Comparison of ENCODE assay signal across 29 cellular contexts in genomic region chr19:45142728-45143115, GRCh38. TPM values are rescaled to one million over a fixed set of nuclear protein-coding genes. Genes with fewer than 3 reads are reported as not detected.
DNase-seq lines count a peak whose midpoint lies in the region; FAIRE-seq and TF ChIP-seq lines count a peak whose summit lies in the region.
"Had no signal": no experiment of that assay in that cellular context is flagged by ENCODE, and none has a peak within 500 bp of the region (broad histone marks: within the 10 kb centered on the region; RNA-seq: fewer than 3 reads in every experiment).

No MANE protein-coding gene starts in this region.

- TF ChIP-seq POLR2A in GM12891 (IDR thresholded peaks at IDR 0.05; ENCODE audit: low read depth, low read length): no peak

- no peak for FAIRE-seq in GM12891 (lab: Jason Lieb, UNC)
- FAIRE-seq: endothelial cell of umbilical vein had no signal

- no peak overlapping the region for H3K4me3 Mint-ChIP-seq in brain
- H3K4me3 Mint-ChIP-seq: activated CD4-positive, alpha-beta memory T cell treated with anti-CD3 and anti-CD28 coated beads for 36 hours; memory B cell had no signal

- peaks cover 18% of the 10 kb centered on the region for H3K79me2 ChIP-seq in osteoblast (ENCODE audit: insufficient read depth, low read length)

- no peaks in the 10 kb centered on the region for H3K9me3 ChIP-seq in BLaER1 treated with 17β-estradiol and CSF1 and Interleukin-3, amounts not matched to agents 10 nM and 100 nM (replicated peaks in 1 of 11)
- H3K9me3 ChIP-seq in osteoblast (ENCODE audit: low read depth, low read length): no peaks in the 10 kb centered on the region
- H3K9me3 ChIP-seq: tibial nerve had no signal

- no peak overlapping the region for H3K4me3 ChIP-seq in BLaER1 treated with 17β-estradiol and CSF1 and Interleukin-3, amounts not matched to agents 10 nM and 100 nM
- H3K4me3 ChIP-seq in osteoblast (ENCODE audit: insufficient read depth, low read length): no peak overlapping the region
- H3K4me3 ChIP-seq: GM23248, tibial nerve had no signal

- peaks cover 58 to 79% (median 69%) of the 10 kb centered on the region in 11 experiments for H3K36me3 ChIP-seq in BLaER1 treated with 17β-estradiol and CSF1 and Interleukin-3, amounts not matched to agents 10 nM and 100 nM
- peaks cover 20% of the 10 kb centered on the region for H3K36me3 ChIP-seq in osteoblast (ENCODE audit: insufficient read depth, low read length)

- H3K9ac ChIP-seq in BLaER1 treated with 17β-estradiol and CSF1 and Interleukin-3, amounts not matched to agents 10 nM and 100 nM: peak overlapping the region in 8 of 11 experiments; percentile 25 to 55 (median 36); a peak in 9 of 22 replicates
- H3K9ac ChIP-seq: GM23248 had no signal

- no peak overlapping the region for H2AFZ ChIP-seq in osteoblast (ENCODE audit: low read length)
- H2AFZ ChIP-seq: GM23248 had no signal

- peaks cover 15 to 28% (median 21%) of the 10 kb centered on the region in 10 experiments for H3K4me1 ChIP-seq in BLaER1 treated with 17β-estradiol and CSF1 and Interleukin-3, amounts not matched to agents 10 nM and 100 nM
- H3K4me1 ChIP-seq in osteoblast (ENCODE audit: insufficient read depth, low read length): no peaks in the 10 kb centered on the region

- peak; percentile 10 for DNase-seq in GM12891 (ENCODE audit: insufficient read length, low spot score)
- peak; percentile 90 for DNase-seq in osteoblast (ENCODE audit: insufficient read length, low spot score, missing footprints)
- DNase-seq in inferior parietal cortex (ENCODE audit: extremely low spot score): no peak
- no peak for DNase-seq in NCI-H187 (lab: John Stamatoyannopoulos, UW)
- no peak for DNase-seq in kidney glomerular epithelial cell (lab: John Stamatoyannopoulos, UW)
- DNase-seq: activated CD4-positive, alpha-beta memory T cell treated with anti-CD3 and anti-CD28 coated beads for 36 hours; activated CD4-positive, alpha-beta T cell treated with anti-CD3 and anti-CD28 coated beads for 1 hour; activated gamma-delta T cell; activated T-cell treated with anti-CD3 and anti-CD28 coated beads for 4 hours; brain microvascular endothelial cell; DND-41; GF-D8; GM23248; MV-4-11; NCI-H1436; NCI-H2081 treated with DMSO at 0.1 percent for 48 hours; NCI-H345; NCI-H69; right cardiac atrium; Right ventricle myocardium superior; stimulated activated CD4-positive, alpha-beta T cell treated with anti-CD3 and anti-CD28 coated beads, Interleukin-1b, Interleukin-23, amount 100 ng/mL, for 48 hours had no signal

- H3K9me3 Mint-ChIP-seq in brain: no peaks in the 10 kb centered on the region
- H3K9me3 Mint-ChIP-seq: activated CD4-positive, alpha-beta memory T cell treated with anti-CD3 and anti-CD28 coated beads for 36 hours; memory B cell had no signal

- peak overlapping the region in 3 of 5 experiments; percentile 31 to 88 (median 34) for H3K27ac Mint-ChIP-seq in brain
- H3K27ac Mint-ChIP-seq: activated CD4-positive, alpha-beta memory T cell treated with anti-CD3 and anti-CD28 coated beads for 36 hours; memory B cell had no signal

- H3K27ac ChIP-seq in BLaER1 treated with 17β-estradiol and CSF1 and Interleukin-3, amounts not matched to agents 10 nM and 100 nM: peak overlapping the region in 5 of 11 experiments; percentile 1 to 40 (median 22); a peak in 2 of 22 replicates
- H3K27ac ChIP-seq in osteoblast (ENCODE audit: low read depth, low read length): no peak overlapping the region
- H3K27ac ChIP-seq: brain microvascular endothelial cell, C4-2B, GM23248, tibial nerve had no signal

- peak overlapping the region in 6 of 11 experiments; percentile 20 to 52 (median 34); a peak in 5 of 22 replicates for H3K4me2 ChIP-seq in BLaER1 treated with 17β-estradiol and CSF1 and Interleukin-3, amounts not matched to agents 10 nM and 100 nM
- H3K4me2 ChIP-seq in osteoblast (ENCODE audit: insufficient read depth, low read length): no peak overlapping the region

- H3K27me3 Mint-ChIP-seq in brain: no peaks in the 10 kb centered on the region
- H3K27me3 Mint-ChIP-seq: activated CD4-positive, alpha-beta memory T cell treated with anti-CD3 and anti-CD28 coated beads for 36 hours; memory B cell had no signal

- peaks cover 7% of the 10 kb centered on the region for H3K4me1 Mint-ChIP-seq in brain

- H3K36me3 Mint-ChIP-seq in brain: peaks cover 17% of the 10 kb centered on the region

- no peak for TF ChIP-seq CTCF in brain (conservative IDR thresholded peaks at IDR 0.05)
- no peak for TF ChIP-seq CTCF in osteoblast (IDR thresholded peaks at IDR 0.05; ENCODE audit: extremely low read depth, low read depth, low read length)

- no peaks in the 10 kb centered on the region for H3K27me3 ChIP-seq in BLaER1 treated with 17β-estradiol and CSF1 and Interleukin-3, amounts not matched to agents 10 nM and 100 nM
- no peaks in the 10 kb centered on the region for H3K27me3 ChIP-seq in osteoblast (ENCODE audit: insufficient read depth, low read length)
- H3K27me3 ChIP-seq: brain microvascular endothelial cell, tibial nerve had no signal

- peaks cover 20 to 86% (median 67%) of the 10 kb centered on the region in 11 experiments for H4K20me1 ChIP-seq in BLaER1 treated with 17β-estradiol and CSF1 and Interleukin-3, amounts not matched to agents 10 nM and 100 nM
- peaks cover 10% of the 10 kb centered on the region for H4K20me1 ChIP-seq in osteoblast (ENCODE audit: insufficient read depth, low read length)

TF ChIP-seq in GM12891, 5 proteins besides CTCF, POLR2A, EP300 and RAD21:
- TF ChIP-seq POU2F2 (IDR thresholded peaks at IDR 0.05; ENCODE audit: low read depth, low read length) (no peak), SPI1 (IDR thresholded peaks at IDR 0.05; ENCODE audit: low read depth, low read length) (no peak), PAX5 (IDR thresholded peaks at IDR 0.05; ENCODE audit: insufficient read depth, low read length, severe bottlenecking) (no peak), POLR2AphosphoS5 (IDR thresholded peaks at IDR 0.05; ENCODE audit: low read depth, low read length) (no peak), TAF1 (IDR thresholded peaks at IDR 0.05; ENCODE audit: low read depth, low read length) (no peak)

RNA-seq across cellular contexts. Expression of gene NKPD1, which starts 18.1 kb away (rescaled TPM):
- 0.05 TPM for polyA plus RNA-seq in GM12891 (2012; ENCODE audit: low read depth, missing spikeins)
- 0.42 TPM for polyA plus RNA-seq in brain (ENCODE audit: insufficient read depth, low read depth, low replicate concordance)
- 0.29 TPM in 1 of 2 replicates, not detected in the other for total RNA-seq in osteoblast
- total RNA-seq: endothelial cell of umbilical vein, left lobe of liver, Right ventricle myocardium superior had no signal
- polyA plus RNA-seq: fibroblast of lung, GM23248 had no signal

RNA-seq across cellular contexts. Expression of gene TRAPPC6A, which starts 35.3 kb away (rescaled TPM):
- polyA plus RNA-seq in GM12891 (2012; ENCODE audit: low read depth, missing spikeins): 106 TPM
- 69.4 TPM for polyA plus RNA-seq in brain (ENCODE audit: insufficient read depth, low read depth, low replicate concordance)
- 13.8 and 17.4 TPM in 2 replicates for total RNA-seq in osteoblast

RNA-seq across cellular contexts. Expression of gene BLOC1S3, which starts 35.9 kb away (rescaled TPM):
- 5.4 TPM for polyA plus RNA-seq in GM12891 (2012; ENCODE audit: low read depth, missing spikeins)
- 10.2 TPM for polyA plus RNA-seq in brain (ENCODE audit: insufficient read depth, low read depth, low replicate concordance)
- total RNA-seq in osteoblast: 7.2 and 10.0 TPM in 2 replicates

RNA-seq across cellular contexts. Expression of gene PPP1R37, which starts 49.7 kb away (rescaled TPM):
- polyA plus RNA-seq in GM12891 (2012; ENCODE audit: low read depth, missing spikeins): 9.5 TPM
- 59.2 TPM for polyA plus RNA-seq in brain (ENCODE audit: insufficient read depth, low read depth, low replicate concordance)
- total RNA-seq in osteoblast: 43.9 and 53.6 TPM in 2 replicates

Comparison
In these comparisons a context has a peak if more than half of its experiments do, and no peak if none do; other contexts are left out.
1. DNase-seq: peak in GM12891 (single experiment) and osteoblast (single experiment); none in inferior parietal cortex (single experiment), NCI-H187 (0 of 2) and kidney glomerular epithelial cell (single experiment).